In genomic region chr1:26279598-26280332, GRCh38 we compare ENCODE assay signal across 1 cellular context.
TF ChIP-seq lines count a peak whose summit lies in the region.

TSS of gene SH3BGRL3 (plus strand) at chr1:26280086. CDS start at chr1:26280156, 70 bp downstream.

TF ChIP-seq in HepG2, 621 proteins besides CTCF, POLR2A, EP300 and RAD21 (continued from another document and continues in another):
- TF ChIP-seq ZBTB40 (IDR thresholded peaks at IDR 0.05), result no peak
- TF ChIP-seq ZBTB40 (CRISPR knock-in tag; IDR thresholded peaks at IDR 0.05), result peak; percentile 66
- TF ChIP-seq ZNF782 (CRISPR knock-in tag; IDR thresholded peaks at IDR 0.05; ENCODE audit: borderline replicate concordance), result 0 out of 2 replicates have a peak, but pooled peaks have one; percentile 46
- TF ChIP-seq IRX3 (CRISPR knock-in tag; IDR thresholded peaks at IDR 0.05; ENCODE audit: borderline replicate concordance, low read depth), result peak; percentile 67; the same call in 1 of the 2 replicates
- TF ChIP-seq MZF1 (CRISPR knock-in tag; IDR thresholded peaks at IDR 0.05; ENCODE audit: borderline replicate concordance), result no peak
- no peak for TF ChIP-seq IKZF4 (CRISPR knock-in tag; IDR thresholded peaks at IDR 0.05; ENCODE audit: borderline replicate concordance, low read depth, not compliant biosample characterization)
- TF ChIP-seq ZNF253 (CRISPR knock-in tag; IDR thresholded peaks at IDR 0.05; ENCODE audit: borderline replicate concordance), result no peak
- no peak for TF ChIP-seq ZNF367 (CRISPR knock-in tag; IDR thresholded peaks at IDR 0.05; ENCODE audit: borderline replicate concordance)
- peak; percentile 79 for TF ChIP-seq NFYC (CRISPR knock-in tag; IDR thresholded peaks at IDR 0.05)
- TF ChIP-seq, protein P1, sequence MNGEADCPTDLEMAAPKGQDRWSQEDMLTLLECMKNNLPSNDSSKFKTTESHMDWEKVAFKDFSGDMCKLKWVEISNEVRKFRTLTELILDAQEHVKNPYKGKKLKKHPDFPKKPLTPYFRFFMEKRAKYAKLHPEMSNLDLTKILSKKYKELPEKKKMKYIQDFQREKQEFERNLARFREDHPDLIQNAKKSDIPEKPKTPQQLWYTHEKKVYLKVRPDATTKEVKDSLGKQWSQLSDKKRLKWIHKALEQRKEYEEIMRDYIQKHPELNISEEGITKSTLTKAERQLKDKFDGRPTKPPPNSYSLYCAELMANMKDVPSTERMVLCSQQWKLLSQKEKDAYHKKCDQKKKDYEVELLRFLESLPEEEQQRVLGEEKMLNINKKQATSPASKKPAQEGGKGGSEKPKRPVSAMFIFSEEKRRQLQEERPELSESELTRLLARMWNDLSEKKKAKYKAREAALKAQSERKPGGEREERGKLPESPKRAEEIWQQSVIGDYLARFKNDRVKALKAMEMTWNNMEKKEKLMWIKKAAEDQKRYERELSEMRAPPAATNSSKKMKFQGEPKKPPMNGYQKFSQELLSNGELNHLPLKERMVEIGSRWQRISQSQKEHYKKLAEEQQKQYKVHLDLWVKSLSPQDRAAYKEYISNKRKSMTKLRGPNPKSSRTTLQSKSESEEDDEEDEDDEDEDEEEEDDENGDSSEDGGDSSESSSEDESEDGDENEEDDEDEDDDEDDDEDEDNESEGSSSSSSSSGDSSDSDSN (CRISPR knock-in tag; IDR thresholded peaks at IDR 0.05), result peak; percentile 80
- peak; percentile 14 for TF ChIP-seq YY1 (IDR thresholded peaks at IDR 0.05; ENCODE audit: insufficient read depth, insufficient replicate concordance, low read depth, low read length)
- TF ChIP-seq CHD2 (IDR thresholded peaks at IDR 0.05; ENCODE audit: low read depth, low read length), result no peak
- 0 out of 2 replicates have a peak, but pooled peaks have one; percentile 41 for TF ChIP-seq GFI1 (CRISPR knock-in tag; IDR thresholded peaks at IDR 0.05; ENCODE audit: borderline replicate concordance)
- no peak for TF ChIP-seq KLF13 (CRISPR knock-in tag; IDR thresholded peaks at IDR 0.05)
- peak; percentile 74; the same call in 1 of the 2 replicates for TF ChIP-seq DNMT1 (CRISPR knock-in tag; IDR thresholded peaks at IDR 0.05)
- TF ChIP-seq MAZ (IDR thresholded peaks at IDR 0.05; ENCODE audit: borderline replicate concordance, low read depth, low read length), result no peak; the same call in 1 of the 2 replicates
- peak; percentile 86; the same call in 1 of the 2 replicates for TF ChIP-seq MAZ (CRISPR knock-in tag; IDR thresholded peaks at IDR 0.05; ENCODE audit: low read depth)
- no peak for TF ChIP-seq XBP1 (CRISPR knock-in tag; IDR thresholded peaks at IDR 0.05)
- TF ChIP-seq POLR2G (IDR thresholded peaks at IDR 0.05; ENCODE audit: low read depth, low read length), result peak; percentile 86
- no peak; the same call in 1 of the 2 replicates for TF ChIP-seq ZNF230 (CRISPR knock-in tag; IDR thresholded peaks at IDR 0.05)
- no peak for TF ChIP-seq ZNF256 (CRISPR knock-in tag; conservative IDR thresholded peaks at IDR 0.05)
- peak; percentile 76 for TF ChIP-seq HNRNPK (IDR thresholded peaks at IDR 0.05; ENCODE audit: low read depth, low read length, poor library complexity, severe bottlenecking)
- peak; percentile 75; the same call in 1 of the 2 replicates for TF ChIP-seq IRF9 (CRISPR knock-in tag; IDR thresholded peaks at IDR 0.05; ENCODE audit: borderline replicate concordance)
- TF ChIP-seq ZSCAN21 (CRISPR knock-in tag; IDR thresholded peaks at IDR 0.05; ENCODE audit: borderline replicate concordance), result no peak
- TF ChIP-seq SNRNP70 (IDR thresholded peaks at IDR 0.05; ENCODE audit: low read depth, low read length), result no peak
- no peak for TF ChIP-seq FOXK2 (IDR thresholded peaks at IDR 0.05)
- TF ChIP-seq SUZ12 (IDR thresholded peaks at IDR 0.05; ENCODE audit: low read depth, low read length), result no peak
- no peak for TF ChIP-seq ZNF33A (CRISPR knock-in tag; IDR thresholded peaks at IDR 0.05; ENCODE audit: borderline replicate concordance)
- TF ChIP-seq ZNF10 (CRISPR knock-in tag; IDR thresholded peaks at IDR 0.05; ENCODE audit: borderline replicate concordance, low read depth), result no peak
- peak; percentile 87; the same call in 1 of the 2 replicates for TF ChIP-seq ARHGAP35 (CRISPR knock-in tag; IDR thresholded peaks at IDR 0.05; ENCODE audit: borderline replicate concordance)
- no peak for TF ChIP-seq ZNF414 (CRISPR knock-in tag; IDR thresholded peaks at IDR 0.05)
- no peak for TF ChIP-seq ZFP36L2 (CRISPR knock-in tag; IDR thresholded peaks at IDR 0.05)
- TF ChIP-seq, protein P2, sequence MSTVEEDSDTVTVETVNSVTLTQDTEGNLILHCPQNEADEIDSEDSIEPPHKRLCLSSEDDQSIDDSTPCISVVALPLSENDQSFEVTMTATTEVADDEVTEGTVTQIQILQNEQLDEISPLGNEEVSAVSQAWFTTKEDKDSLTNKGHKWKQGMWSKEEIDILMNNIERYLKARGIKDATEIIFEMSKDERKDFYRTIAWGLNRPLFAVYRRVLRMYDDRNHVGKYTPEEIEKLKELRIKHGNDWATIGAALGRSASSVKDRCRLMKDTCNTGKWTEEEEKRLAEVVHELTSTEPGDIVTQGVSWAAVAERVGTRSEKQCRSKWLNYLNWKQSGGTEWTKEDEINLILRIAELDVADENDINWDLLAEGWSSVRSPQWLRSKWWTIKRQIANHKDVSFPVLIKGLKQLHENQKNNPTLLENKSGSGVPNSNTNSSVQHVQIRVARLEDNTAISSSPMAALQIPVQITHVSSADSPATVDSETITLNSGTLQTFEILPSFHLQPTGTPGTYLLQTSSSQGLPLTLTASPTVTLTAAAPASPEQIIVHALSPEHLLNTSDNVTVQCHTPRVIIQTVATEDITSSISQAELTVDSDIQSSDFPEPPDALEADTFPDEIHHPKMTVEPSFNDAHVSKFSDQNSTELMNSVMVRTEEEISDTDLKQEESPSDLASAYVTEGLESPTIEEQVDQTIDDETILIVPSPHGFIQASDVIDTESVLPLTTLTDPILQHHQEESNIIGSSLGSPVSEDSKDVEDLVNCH (CRISPR knock-in tag; IDR thresholded peaks at IDR 0.05), result 0 out of 2 replicates have a peak, but pooled peaks have one; percentile 18
- no peak for TF ChIP-seq ZNF232 (CRISPR knock-in tag; IDR thresholded peaks at IDR 0.05; ENCODE audit: borderline replicate concordance)
- TF ChIP-seq HNRNPUL1 (IDR thresholded peaks at IDR 0.05; ENCODE audit: low read depth, low read length), result no peak
- peak; percentile 82 for TF ChIP-seq NRL (CRISPR knock-in tag; IDR thresholded peaks at IDR 0.05; ENCODE audit: borderline replicate concordance)
- TF ChIP-seq, protein P3, sequence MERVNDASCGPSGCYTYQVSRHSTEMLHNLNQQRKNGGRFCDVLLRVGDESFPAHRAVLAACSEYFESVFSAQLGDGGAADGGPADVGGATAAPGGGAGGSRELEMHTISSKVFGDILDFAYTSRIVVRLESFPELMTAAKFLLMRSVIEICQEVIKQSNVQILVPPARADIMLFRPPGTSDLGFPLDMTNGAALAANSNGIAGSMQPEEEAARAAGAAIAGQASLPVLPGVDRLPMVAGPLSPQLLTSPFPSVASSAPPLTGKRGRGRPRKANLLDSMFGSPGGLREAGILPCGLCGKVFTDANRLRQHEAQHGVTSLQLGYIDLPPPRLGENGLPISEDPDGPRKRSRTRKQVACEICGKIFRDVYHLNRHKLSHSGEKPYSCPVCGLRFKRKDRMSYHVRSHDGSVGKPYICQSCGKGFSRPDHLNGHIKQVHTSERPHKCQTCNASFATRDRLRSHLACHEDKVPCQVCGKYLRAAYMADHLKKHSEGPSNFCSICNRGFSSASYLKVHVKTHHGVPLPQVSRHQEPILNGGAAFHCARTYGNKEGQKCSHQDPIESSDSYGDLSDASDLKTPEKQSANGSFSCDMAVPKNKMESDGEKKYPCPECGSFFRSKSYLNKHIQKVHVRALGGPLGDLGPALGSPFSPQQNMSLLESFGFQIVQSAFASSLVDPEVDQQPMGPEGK (CRISPR knock-in tag; IDR thresholded peaks at IDR 0.05), result peak; percentile 70
- TF ChIP-seq ZBTB10 (CRISPR knock-in tag; IDR thresholded peaks at IDR 0.05; ENCODE audit: borderline replicate concordance), result no peak
- TF ChIP-seq ZNF564 (CRISPR knock-in tag; IDR thresholded peaks at IDR 0.05), result 0 out of 2 replicates have a peak, but pooled peaks have one; percentile 59
